30 cellular contexts compared by ENCODE assay signal in genomic region chr12:65175385-65175784, GRCh38. TPM values are rescaled to one million over a fixed set of nuclear protein-coding genes. Genes with fewer than 3 reads are reported as not detected.
"Had no signal": no experiment of that assay in that cellular context is flagged by ENCODE, and none has a peak within 500 bp of the region (broad histone marks: within the 10 kb centered on the region; RNA-seq: fewer than 3 reads in every experiment).

No MANE protein-coding gene starts in this region.

- H3K27ac Mint-ChIP-seq: activated B cell treated with CpG ODN at 0.5 μM for 24 hours; activated CD4-positive, alpha-beta memory T cell treated with anti-CD3 and anti-CD28 coated beads for 36 hours; activated CD4-positive, alpha-beta T cell treated with anti-CD3 and anti-CD28 coated beads, Interleukin-2, amount 10 ng/mL, durations not matched to agents 24 days and 14 days; activated naive CD4-positive, alpha-beta T cell treated with anti-CD3 and anti-CD28 coated beads for 36 hours; activated naive CD8-positive, alpha-beta T cell; activated T-helper 17 cell treated with anti-CD3 and anti-CD28 coated beads, Interleukin-2, amount 50 U/mL, for 72 hours; T-cell had no signal

- FAIRE-seq: TTC549 had no signal

- H3K4me3 ChIP-seq: cardiac muscle cell had no signal

- H3K9ac ChIP-seq: KMS-11 had no signal

- H3K27ac ChIP-seq: brain microvascular endothelial cell, cardiac muscle cell, KMS-11 had no signal

- H3K4me3 Mint-ChIP-seq: activated B cell treated with CpG ODN at 0.5 μM for 24 hours; activated CD4-positive, alpha-beta memory T cell treated with anti-CD3 and anti-CD28 coated beads for 36 hours; activated CD4-positive, alpha-beta T cell treated with anti-CD3 and anti-CD28 coated beads, Interleukin-2, amount 10 ng/mL, durations not matched to agents 24 days and 14 days; activated naive CD4-positive, alpha-beta T cell treated with anti-CD3 and anti-CD28 coated beads for 36 hours; activated naive CD8-positive, alpha-beta T cell; activated T-helper 17 cell treated with anti-CD3 and anti-CD28 coated beads, Interleukin-2, amount 50 U/mL, for 72 hours; T-cell had no signal

- H3K4me2 ChIP-seq: KMS-11 had no signal

- H3K36me3 ChIP-seq: brain microvascular endothelial cell had no signal

- H3K27me3 Mint-ChIP-seq: activated B cell treated with CpG ODN at 0.5 μM for 24 hours; activated CD4-positive, alpha-beta memory T cell treated with anti-CD3 and anti-CD28 coated beads for 36 hours; activated CD4-positive, alpha-beta T cell treated with anti-CD3 and anti-CD28 coated beads, Interleukin-2, amount 10 ng/mL, durations not matched to agents 24 days and 14 days; activated naive CD8-positive, alpha-beta T cell; activated T-helper 17 cell treated with anti-CD3 and anti-CD28 coated beads, Interleukin-2, amount 50 U/mL, for 72 hours; T-cell had no signal

- H3K9me3 Mint-ChIP-seq: activated B cell treated with CpG ODN at 0.5 μM for 24 hours; activated CD4-positive, alpha-beta memory T cell treated with anti-CD3 and anti-CD28 coated beads for 36 hours; activated CD4-positive, alpha-beta T cell treated with anti-CD3 and anti-CD28 coated beads, Interleukin-2, amount 10 ng/mL, durations not matched to agents 24 days and 14 days; activated naive CD4-positive, alpha-beta T cell treated with anti-CD3 and anti-CD28 coated beads for 36 hours; activated T-helper 17 cell treated with anti-CD3 and anti-CD28 coated beads, Interleukin-2, amount 50 U/mL, for 72 hours; T-cell had no signal

- DNase-seq: activated B cell treated with CpG ODN at 0.5 μM for 24 hours; activated CD4-positive, alpha-beta memory T cell treated with anti-CD3 and anti-CD28 coated beads for 36 hours; activated CD4-positive, alpha-beta T cell treated with anti-CD3 and anti-CD28 coated beads for 1 hour; activated CD4-positive, alpha-beta T cell treated with anti-CD3 and anti-CD28 coated beads, Interleukin-2, amount 10 ng/mL, durations not matched to agents 24 days and 14 days; activated CD8-positive, alpha-beta memory T cell treated with anti-CD3 and anti-CD28 coated beads for 24 hours; activated gamma-delta T cell; activated naive CD4-positive, alpha-beta T cell treated with anti-CD3 and anti-CD28 coated beads for 36 hours; activated T-cell treated with anti-CD3 and anti-CD28 coated beads for 4 hours; activated T-cell treated with anti-CD3 and anti-CD28 coated beads, Interleukin-2, amount 50 U/mL, for 48 hours; brain microvascular endothelial cell; NCI-H1048; NCI-H146; NCI-H187 treated with DMSO at 0.1 percent for 48 hours; NCI-H2081 treated with DMSO at 0.1 percent for 48 hours; NCI-H2171; NCI-H2227 treated with DMSO at 0.1 percent for 48 hours; NCI-H446 treated with DMSO at 0.1 percent for 48 hours; NCI-H524 treated with DMSO at 0.1 percent for 48 hours; NCI-H748 treated with DMSO at 0.1 percent for 48 hours; SIG-M5; T-cell; T-helper 2 cell; T1000 had no signal

- H3K27me3 ChIP-seq: brain microvascular endothelial cell, cardiac muscle cell had no signal

- ATAC-seq: activated T-helper 17 cell treated with anti-CD3 and anti-CD28 coated beads, Interleukin-2, amount 50 U/mL, for 72 hours; T-cell had no signal

RNA-seq across cellular contexts. Expression of gene WIF1, which starts 54.3 kb away (rescaled TPM):
- total RNA-seq: activated B cell treated with CpG ODN at 0.5 μM for 24 hours; activated CD4-positive, alpha-beta T cell treated with anti-CD3 and anti-CD28 coated beads, Interleukin-2, amount 10 ng/mL, durations not matched to agents 24 days and 14 days; activated T-helper 17 cell treated with anti-CD3 and anti-CD28 coated beads, Interleukin-2, amount 50 U/mL, for 72 hours; cardiac muscle cell; OCI-LY7; RPMI7951; T-cell had no signal
- polyA plus RNA-seq: cardiac muscle cell had no signal
